7 cellular contexts compared by ENCODE assay signal in genomic region chr9:93133641-93134017, GRCh38. TPM values are rescaled to one million over a fixed set of nuclear protein-coding genes. Genes with fewer than 3 reads are reported as not detected.
DNase-seq lines count a peak whose midpoint lies in the region; ATAC-seq, FAIRE-seq and TF ChIP-seq lines count a peak whose summit lies in the region.

No MANE protein-coding gene starts in this region.

- peak overlapping the region; percentile 88 for H3K4me3 Mint-ChIP-seq in memory B cell

- H3K4me1 ChIP-seq in H1 (replicated peaks in 1 of 4; ENCODE audit: control insufficient read depth in 3 of 4, insufficient read depth in 4 of 4, low read length in 3 of 4) = peaks cover 0 to 32% (median 18%) of the 10 kb centered on the region in 4 experiments; a peak in 6 of 7 replicates

- CTCF ChIA-PET in H1 (lab: Charles Lee; ENCODE audit: partially characterized antibody) = interaction anchor here (1.1 to 3.4 kb wide), 4 partner anchors 16 to 250 kb away, joined by 3 to 11 read pairs (median 6); no protein-coding TSS in a partner anchor

- H2BK12ac ChIP-seq in H1 (ENCODE audit: low read depth, low read length) = no peak overlapping the region

- H3K56ac ChIP-seq in H1 (replicated peaks; ENCODE audit: insufficient read length, low read depth, low read length) = peak overlapping the region; percentile 60

- H3K36me3 Mint-ChIP-seq in memory B cell = no peaks in the 10 kb centered on the region

- H3K9me3 Mint-ChIP-seq in memory B cell = no peaks in the 10 kb centered on the region

- H3K79me1 ChIP-seq in H1 (ENCODE audit: low read depth, low read length) = peaks cover 9% of the 10 kb centered on the region; the same call in 1 of the 2 replicates

- H2AK5ac ChIP-seq in H1 (ENCODE audit: low read depth, low read length) = no peak overlapping the region

- no peak for TF ChIP-seq POLR2A in H1 (IDR thresholded peaks at IDR 0.05; ENCODE audit: control extremely low read depth in 1 of 2, low read depth in 2 of 2, low read length in 2 of 2)

- peak overlapping the region; percentile 84; the same call in 1 of the 2 replicates for H4K8ac ChIP-seq in H1 (ENCODE audit: extremely low read depth, insufficient read depth, low read length)

- no peak for FAIRE-seq in H1 (lab: Jason Lieb, UNC)

- WGBS in H1 (ENCODE audit: extremely low coverage in 1 of 2, insufficient coverage in 1 of 2, insufficient read length in 1 of 2, insufficient replicate concordance in 2 of 2, low coverage in 1 of 2, low lambda C conversion rate in 2 of 2, missing lambda C conversion rate in 1 of 2), 2 experiments = 1% methylated on average over 34 of the region's 37 CpGs; no CpG with 5 or more reads in 1 of the 2 experiments

- H3K4me3 ChIP-seq in H1 (ENCODE audit: extremely low read depth in 1 of 4, insufficient read depth in 2 of 4, low read depth in 3 of 4, low read length in 4 of 4) = peak overlapping the region; percentile 71 to 86 (median 72)

- no peak for TF ChIP-seq RAD21 in H1 (IDR thresholded peaks at IDR 0.05 in 1 of 2, conservative IDR thresholded peaks at IDR 0.05 in 1 of 2; ENCODE audit: low read depth in 2 of 2, low read length in 2 of 2)

- peak overlapping the region; percentile 79 for H4K5ac ChIP-seq in H1 (ENCODE audit: insufficient read length, low read depth, low read length)

- DNase-seq in NCI-H146 (lab: John Stamatoyannopoulos, UW) (peak; percentile 58), H1 (ENCODE audit: low read depth in 1 of 2, low spot score in 2 of 2) (peak in 1 of 2 experiments; percentile 76), memory B cell (ENCODE audit: low spot score in 2 of 2) (peak; percentile 62 to 71)
- peak; percentile 58 to 70 for DNase-seq in activated CD4-positive, alpha-beta T cell treated with anti-CD3 and anti-CD28 coated beads, Interleukin-2, amount 50 U/mL, for 48 hours
- DNase-seq in stimulated activated CD8-positive, alpha-beta memory T cell treated with anti-CD3 and anti-CD28 coated beads, Interleukin-7, amount 100 ng/mL, for 48 hours (ENCODE audit: extremely low read depth in 1 of 2, low read depth in 1 of 2) = peak; percentile 53 to 74

- H3K4me2 ChIP-seq in H1 (ENCODE audit: insufficient read depth in 1 of 2, low read depth in 2 of 2, low read length in 2 of 2) = peak overlapping the region; percentile 88 to 89

- no peak overlapping the region for H3K4ac ChIP-seq in H1 (replicated peaks; ENCODE audit: insufficient read length, low read depth, low read length)

- peak overlapping the region; percentile 41 to 76 (median 52) for H3K9ac ChIP-seq in H1 (replicated peaks in 1 of 4; ENCODE audit: extremely low read depth in 1 of 4, low read depth in 3 of 4, low read length in 3 of 4)

- peaks cover 29% of the 10 kb centered on the region for H3K4me1 Mint-ChIP-seq in memory B cell

- peak; percentile 37 for ATAC-seq in GM18498 (IDR thresholded peaks at IDR 0.05; ENCODE audit: unreplicated experiment)
- peak; percentile 28 for ATAC-seq in HG02610 (IDR thresholded peaks at IDR 0.05; ENCODE audit: unreplicated experiment)
- peak; percentile 49 for ATAC-seq in memory B cell (ENCODE audit: low read depth)

- no peak overlapping the region for H2BK15ac ChIP-seq in H1 (ENCODE audit: low read length)

- no peak overlapping the region for H2BK120ac ChIP-seq in H1 (replicated peaks; ENCODE audit: low read depth, low read length)

- no peak overlapping the region for H4K91ac ChIP-seq in H1 (replicated peaks; ENCODE audit: insufficient read length, low read length)

- TF ChIP-seq CTCF in H1 (IDR thresholded peaks at IDR 0.05; ENCODE audit: control extremely low read depth in 1 of 3, insufficient read depth in 1 of 3, low read depth in 1 of 3, low read length in 3 of 3) = no peak

- no peaks in the 10 kb centered on the region for H3K36me3 ChIP-seq in H1 (ENCODE audit: control insufficient read depth in 2 of 4, insufficient read depth in 4 of 4, low read length in 3 of 4)

- TF ChIP-seq EP300 in H1 (IDR thresholded peaks at IDR 0.05; ENCODE audit: borderline replicate concordance in 1 of 2, low read depth in 2 of 2, low read length in 2 of 2) = no peak

- no peak overlapping the region; the same call in 1 of the 2 replicates for H3K18ac ChIP-seq in H1 (ENCODE audit: extremely low read depth, low read length)

- H4K20me1 ChIP-seq in H1 (replicated peaks in 1 of 2; ENCODE audit: control insufficient read depth in 1 of 2, insufficient read depth in 2 of 2, low read length in 2 of 2) = peaks cover 0 to 7% of the 10 kb centered on the region in 2 experiments

- peaks cover 16% of the 10 kb centered on the region; the same call in 1 of the 2 replicates for H3K23me2 ChIP-seq in H1 (ENCODE audit: low read depth, low read length)

- peaks cover 0 to 13% (median 10%) of the 10 kb centered on the region in 4 experiments; a peak in 5 of 7 replicates for H3K27me3 ChIP-seq in H1 (replicated peaks in 1 of 4; ENCODE audit: control insufficient read depth in 3 of 4, extremely low read depth in 1 of 4, insufficient read depth in 3 of 4, low read length in 3 of 4)

- H3K27me3 Mint-ChIP-seq in memory B cell = no peaks in the 10 kb centered on the region

- H3K79me2 ChIP-seq in H1 (ENCODE audit: control insufficient read depth in 1 of 2, insufficient read depth in 2 of 2, low read length in 2 of 2) = peaks cover 0 to 9% of the 10 kb centered on the region in 2 experiments; a peak in 1 of 4 replicates

- H2BK5ac ChIP-seq in H1 (ENCODE audit: low read depth, low read length) = no peak overlapping the region; the same call in 1 of the 2 replicates

- no peak overlapping the region for H2AFZ ChIP-seq in H1 (ENCODE audit: low read length)

- peak overlapping the region; percentile 58; the same call in 1 of the 2 replicates for H3K27ac ChIP-seq in H1 (ENCODE audit: low read depth, low read length)

- H3K14ac ChIP-seq in H1 (ENCODE audit: insufficient read length) = no peak overlapping the region

- no peak overlapping the region for H3K23ac ChIP-seq in H1 (ENCODE audit: insufficient read length)

- POLR2A ChIA-PET in H1 (lab: Charles Lee; ENCODE audit: partially characterized antibody) = interaction anchor here (1.1 to 1.8 kb wide), 6 partner anchors 9 to 37 kb away, joined by 3 to 9 read pairs (median 6); partner anchors contain the start of gene CARD19

- H3K9me3 ChIP-seq in H1 (ENCODE audit: insufficient read depth in 2 of 2, low read depth in 1 of 2, low read length in 1 of 2) = no peaks in the 10 kb centered on the region

- peak overlapping the region; percentile 99 for H3K27ac Mint-ChIP-seq in memory B cell

- no peak overlapping the region for H2BK20ac ChIP-seq in H1 (ENCODE audit: low read length)

TF ChIP-seq in H1, 55 proteins besides CTCF, POLR2A, EP300 and RAD21 (continues in another document):
- TF ChIP-seq BRCA1 (IDR thresholded peaks at IDR 0.05; ENCODE audit: low read depth, low read length) = no peak
- no peak for TF ChIP-seq YY1 (IDR thresholded peaks at IDR 0.05; ENCODE audit: low read depth, low read length)
- TF ChIP-seq KDM4A (IDR thresholded peaks at IDR 0.05; ENCODE audit: low read depth, low read length, severe bottlenecking) = no peak
- peak; percentile 68 for TF ChIP-seq ASH2L (IDR thresholded peaks at IDR 0.05; ENCODE audit: low read length)
- TF ChIP-seq CTBP2 (IDR thresholded peaks at IDR 0.05; ENCODE audit: borderline replicate concordance, insufficient read depth, insufficient read length, low read length) = no peak
- 0 out of 2 replicates have a peak, but pooled peaks have one; percentile 34 for TF ChIP-seq CREB1 (IDR thresholded peaks at IDR 0.05)
- TF ChIP-seq NANOG (IDR thresholded peaks at IDR 0.05; ENCODE audit: insufficient read depth, low read depth, low read length, poor library complexity, severe bottlenecking) = no peak
- TF ChIP-seq MAX (IDR thresholded peaks at IDR 0.05) = 0 out of 2 replicates have a peak, but pooled peaks have one; percentile 4
- no peak for TF ChIP-seq CBX5 (IDR thresholded peaks at IDR 0.05; ENCODE audit: low read depth, low read length)
- peak; percentile 8 for TF ChIP-seq EZH2 (IDR thresholded peaks at IDR 0.05; ENCODE audit: low read depth, low read length, severe bottlenecking)
- peak; percentile 54 for TF ChIP-seq TAF1 (IDR thresholded peaks at IDR 0.05; ENCODE audit: low read depth, low read length)

RNA-seq across cellular contexts. Expression of gene NINJ1, which starts 0.4 kb away (rescaled TPM):
- 28.2 TPM in 2 replicates for total RNA-seq in H1 (2021; fragmentation: NEBNext Ultra II Directional; extraction: Animal tissue kit (Norgen Biotek cat#: 25700))
- polyA plus RNA-seq in H1 (2011; rRNA removed) = 65.6 and 88.0 TPM in 2 replicates
- 45.5 TPM for polyA plus RNA-seq in H1 (2011; cell fraction: cytosol; rRNA removed)
- polyA plus RNA-seq in H1 (2011; cell fraction: nucleus; rRNA removed) = 45.0 TPM
- polyA plus RNA-seq in H1 (2012, experiment 1 of 2) = 32.2 to 46.6 TPM (median 40.1 TPM) in 4 replicates
- polyA plus RNA-seq in H1 (2012, experiment 2 of 2) = 36.1 TPM
- 32.5 TPM for polyA plus RNA-seq in H1 (2013, experiment 1 of 2)
- polyA plus RNA-seq in H1 (2013, experiment 2 of 2) = 34.8 TPM
- polyA minus RNA-seq in H1 (2011; rRNA and poly(A)+ RNA removed) = 13.6 and 14.1 TPM in 2 replicates
- 17.8 TPM for polyA minus RNA-seq in H1 (2011; cell fraction: cytosol; rRNA and poly(A)+ RNA removed)
- polyA minus RNA-seq in H1 (2011; cell fraction: nucleus; rRNA and poly(A)+ RNA removed) = 19.2 TPM

RNA-seq across cellular contexts. Expression of gene CARD19, which starts 37.6 kb away (rescaled TPM):
- 21.2 and 27.7 TPM in 2 replicates for total RNA-seq in H1 (2021; fragmentation: NEBNext Ultra II Directional; extraction: Animal tissue kit (Norgen Biotek cat#: 25700))
- polyA plus RNA-seq in H1 (2011; rRNA removed) = 112 and 144 TPM in 2 replicates
- polyA plus RNA-seq in H1 (2011; cell fraction: cytosol; rRNA removed) = 66.2 TPM
- polyA plus RNA-seq in H1 (2011; cell fraction: nucleus; rRNA removed) = 57.8 TPM
- polyA plus RNA-seq in H1 (2012, experiment 1 of 2) = 13.4 to 28.1 TPM (median 26.0 TPM) in 4 replicates
- 36.2 TPM for polyA plus RNA-seq in H1 (2012, experiment 2 of 2)
- polyA plus RNA-seq in H1 (2013, experiment 1 of 2) = 30.6 TPM
- polyA plus RNA-seq in H1 (2013, experiment 2 of 2) = 30.0 TPM
- 11.7 and 13.5 TPM in 2 replicates for polyA minus RNA-seq in H1 (2011; rRNA and poly(A)+ RNA removed)
- 12.4 TPM for polyA minus RNA-seq in H1 (2011; cell fraction: cytosol; rRNA and poly(A)+ RNA removed)
- polyA minus RNA-seq in H1 (2011; cell fraction: nucleus; rRNA and poly(A)+ RNA removed) = 10.4 TPM

RNA-seq across cellular contexts. Expression of gene WNK2, which starts 50.3 kb away (rescaled TPM):
- total RNA-seq in H1 (2021; fragmentation: NEBNext Ultra II Directional; extraction: Animal tissue kit (Norgen Biotek cat#: 25700)) = 87.2 and 89.2 TPM in 2 replicates
- polyA plus RNA-seq in H1 (2011; rRNA removed) = 12.0 and 20.6 TPM in 2 replicates
- polyA plus RNA-seq in H1 (2011; cell fraction: cytosol; rRNA removed) = 11.5 TPM
- 51.7 TPM for polyA plus RNA-seq in H1 (2011; cell fraction: nucleus; rRNA removed)
- 69.6 to 91.7 TPM (median 76.7 TPM) in 4 replicates for polyA plus RNA-seq in H1 (2012, experiment 1 of 2)
- 42.2 TPM for polyA plus RNA-seq in H1 (2012, experiment 2 of 2)
- polyA plus RNA-seq in H1 (2013, experiment 1 of 2) = 48.8 TPM
- polyA plus RNA-seq in H1 (2013, experiment 2 of 2) = 43.7 TPM
- polyA minus RNA-seq in H1 (2011; rRNA and poly(A)+ RNA removed) = 22.2 and 25.3 TPM in 2 replicates
- polyA minus RNA-seq in H1 (2011; cell fraction: cytosol; rRNA and poly(A)+ RNA removed) = 43.6 TPM
- polyA minus RNA-seq in H1 (2011; cell fraction: nucleus; rRNA and poly(A)+ RNA removed) = 37.6 TPM
